16 cellular contexts compared by ENCODE assay signal in the genomic region with DNA sequence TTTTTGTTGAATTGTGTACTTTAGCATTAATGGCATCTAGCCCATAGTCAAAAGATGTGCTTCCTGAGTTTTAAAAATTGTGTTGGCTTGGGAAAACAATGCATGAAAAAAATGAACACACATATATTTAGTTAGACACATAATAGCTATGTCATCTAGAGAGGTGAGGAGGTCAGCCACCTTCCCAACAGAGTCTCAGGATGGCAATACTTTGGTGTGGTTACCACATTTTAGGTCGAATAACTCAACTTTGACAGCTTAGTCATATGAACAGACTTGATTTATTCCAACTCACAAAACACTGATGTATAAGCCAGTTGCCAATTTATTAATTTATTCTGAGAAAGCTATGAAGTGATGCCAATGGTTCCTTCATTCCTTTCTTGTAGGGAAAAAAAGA.
DNase-seq lines count a peak whose midpoint lies in the region; ATAC-seq and TF ChIP-seq lines count a peak whose summit lies in the region.
"Had no signal": no experiment of that assay in that cellular context is flagged by ENCODE, and none has a peak within 500 bp of the region (broad histone marks: within the 10 kb centered on the region; RNA-seq: fewer than 3 reads in every experiment).

No MANE protein-coding gene starts in this region.

- H3K27me3 ChIP-seq in mammary epithelial cell (ENCODE audit: insufficient read depth, low read length): no peaks in the 10 kb centered on the region

- H3K4me1 ChIP-seq in mammary epithelial cell (ENCODE audit: insufficient read depth, low read length): no peaks in the 10 kb centered on the region
- H3K4me1 ChIP-seq: A549, Caco-2 had no signal

- in situ Hi-C loops in mammary epithelial cell (cut with MboI; ENCODE audit: low sequenced_read_pairs in 2 of 2): no loop called here

- TF ChIP-seq CTCF in mammary epithelial cell (conservative IDR thresholded peaks at IDR 0.05 in 1 of 2, IDR thresholded peaks at IDR 0.05 in 1 of 2; ENCODE audit: extremely low read depth in 1 of 2, insufficient read depth in 1 of 2, low read depth in 1 of 2, low read length in 2 of 2): no peak

- H3K9me3 ChIP-seq in mammary epithelial cell (replicated peaks; ENCODE audit: insufficient read depth, low read length): no peaks in the 10 kb centered on the region
- H3K9me3 ChIP-seq: A549, Caco-2 had no signal

- no peak overlapping the region for H3K9ac ChIP-seq in mammary epithelial cell (ENCODE audit: insufficient read depth, low read length)
- H3K9ac ChIP-seq: GM23248 had no signal

- CTCF ChIA-PET in mammary epithelial cell (lab: Charles Lee; ENCODE audit: low non-redundant PET): no interaction called here

- intact Hi-C loops in mammary epithelial cell (cut with micrococcal nuclease): no loop called here

- no peak overlapping the region for H3K4me2 ChIP-seq in mammary epithelial cell (ENCODE audit: insufficient read depth, low read depth, low read length)
- H3K4me2 ChIP-seq: A549 had no signal

- no peaks in the 10 kb centered on the region for H4K20me1 ChIP-seq in mammary epithelial cell (ENCODE audit: insufficient read depth, low read length)

- H2AFZ ChIP-seq in mammary epithelial cell (ENCODE audit: low read depth, low read length): no peak overlapping the region
- H2AFZ ChIP-seq: GM23248 had no signal

- H3K79me2 ChIP-seq in mammary epithelial cell (ENCODE audit: insufficient read depth, low read length): no peaks in the 10 kb centered on the region

- DNase-seq in EH (ENCODE audit: low read depth): peak; percentile 75
- DNase-seq in LHCN-M2 (ENCODE audit: low read depth): peak; percentile 86
- peak; percentile 72 for DNase-seq in mammary epithelial cell
- DNase-seq in kidney tubule cell (ENCODE audit: low spot score): peak; percentile 76
- no peak for DNase-seq in NCI-H774 (lab: John Stamatoyannopoulos, UW)
- no peak for DNase-seq in DMS53 (lab: John Stamatoyannopoulos, UW)
- no peak for DNase-seq in activated CD4-positive, alpha-beta T cell treated with anti-CD3 and anti-CD28 coated beads for 1 hour
- DNase-seq: Caco-2, GM23248, Kasumi-1, NCI-H1436 treated with DMSO at 0.1 percent for 48 hours, NCI-H226, NCI-H526 treated with DMSO at 0.1 percent for 48 hours, PC-3 had no signal

- dilution Hi-C loops in mammary epithelial cell (cut with HindIII; ENCODE audit: low sequenced_read_pairs): no loop called here

- WGBS in mammary epithelial cell (ENCODE audit: low coverage, missing lambda C conversion rate): 0% methylated on average over 1 of the region's 1 CpG

- no TSS peak for BruUV-seq in mammary epithelial cell (replicated peaks; lab: Mats Ljungman, UMichigan)

- no peaks in the 10 kb centered on the region for H3K36me3 ChIP-seq in mammary epithelial cell (ENCODE audit: insufficient read depth, low read length)

- no peak overlapping the region for H3K27ac ChIP-seq in mammary epithelial cell (ENCODE audit: insufficient read depth, low read depth, low read length)
- H3K27ac ChIP-seq: A549, GM23248 had no signal

- ATAC-seq in HG03108 (IDR thresholded peaks at IDR 0.05; ENCODE audit: unreplicated experiment): no peak
- ATAC-seq: A549, PC-3 had no signal

- no peak overlapping the region for H3K4me3 ChIP-seq in mammary epithelial cell (replicated peaks in 1 of 3; ENCODE audit: insufficient read depth in 1 of 3, low read depth in 2 of 3, low read length in 3 of 3)
- H3K4me3 ChIP-seq: A549, GM23248 had no signal

Comparison
In these comparisons a context has a peak if more than half of its experiments do, and no peak if none do; other contexts are left out.
1. DNase-seq: peak in EH (single experiment), LHCN-M2 (single experiment), mammary epithelial cell (single experiment) and kidney tubule cell (single experiment); none in NCI-H774 (single experiment), DMS53 (single experiment) and activated CD4-positive, alpha-beta T cell treated with anti-CD3 and anti-CD28 coated beads for 1 hour (single experiment).